Comparison of ENCODE assay signal across 8 cellular contexts in genomic region chr16:89315791-89316581, GRCh38.
DNase-seq lines count a peak whose midpoint lies in the region; ATAC-seq and TF ChIP-seq lines count a peak whose summit lies in the region.

No MANE protein-coding gene starts in this region.

- peak; percentile 72 to 86 for DNase-seq in activated naive CD4-positive, alpha-beta T cell treated with anti-CD3 and anti-CD28 coated beads, Interleukin-2, amount 50 U/mL, for 72 hours (ENCODE audit: low spot score in 2 of 2)
- DNase-seq in iris pigment epithelial cell (ENCODE audit: low read depth) (peak; percentile 90), DMS79 treated with DMSO at 0.1 percent for 48 hours (lab: John Stamatoyannopoulos, UW) (no peak), NCI-H2107 treated with DMSO at 0.1 percent for 48 hours (lab: John Stamatoyannopoulos, UW; ENCODE audit: unreplicated experiment) (no peak)
- DNase-seq in stimulated activated CD8-positive, alpha-beta memory T cell treated with anti-CD3 and anti-CD28 coated beads, Interleukin-2, amount 100 ng/mL, for 1 hour (ENCODE audit: low read depth in 2 of 2) = peak; percentile 49 to 50

- H3K9me3 Mint-ChIP-seq in activated naive CD4-positive, alpha-beta T cell treated with anti-CD3 and anti-CD28 coated beads, Interleukin-2, amount 50 U/mL, for 72 hours = no peaks in the 10 kb centered on the region

- H3K36me3 Mint-ChIP-seq in activated naive CD4-positive, alpha-beta T cell treated with anti-CD3 and anti-CD28 coated beads, Interleukin-2, amount 50 U/mL, for 72 hours = peaks cover 7 to 24% of the 10 kb centered on the region in 2 donors

- H3K27ac Mint-ChIP-seq in activated naive CD4-positive, alpha-beta T cell treated with anti-CD3 and anti-CD28 coated beads, Interleukin-2, amount 50 U/mL, for 72 hours = peak overlapping the region; percentile 94 to 97

- peak; percentile 59 for ATAC-seq in GM21786 (IDR thresholded peaks at IDR 0.05; ENCODE audit: unreplicated experiment)
- ATAC-seq in SK-N-SH treated with all-trans-retinoic acid at 6 μM for 48 hours = peak; percentile 65
- ATAC-seq in activated naive CD4-positive, alpha-beta T cell treated with anti-CD3 and anti-CD28 coated beads, Interleukin-2, amount 50 U/mL, for 72 hours = peak; percentile 89
- no peak for ATAC-seq in HG03175 (IDR thresholded peaks at IDR 0.05; ENCODE audit: unreplicated experiment)

TF ChIP-seq in SK-N-SH treated with all-trans-retinoic acid at 6 μM for 48 hours, 23 proteins besides CTCF, POLR2A, EP300 and RAD21:
- TF ChIP-seq OSR1 (CRISPR knock-in tag; IDR thresholded peaks at IDR 0.05) (no peak), RARB (CRISPR knock-in tag; IDR thresholded peaks at IDR 0.05) (no peak), ESRRG (CRISPR knock-in tag; IDR thresholded peaks at IDR 0.05) (no peak), TSHZ2 (CRISPR knock-in tag; IDR thresholded peaks at IDR 0.05) (no peak), CSDC2 (CRISPR knock-in tag; IDR thresholded peaks at IDR 0.05) (no peak), ARNTL (CRISPR knock-in tag; IDR thresholded peaks at IDR 0.05; ENCODE audit: borderline replicate concordance, low read depth) (no peak), CSRNP3 (CRISPR knock-in tag; IDR thresholded peaks at IDR 0.05) (no peak), ZFP30 (CRISPR knock-in tag; IDR thresholded peaks at IDR 0.05) (no peak), CREB5 (CRISPR knock-in tag; IDR thresholded peaks at IDR 0.05; ENCODE audit: low read depth) (no peak), PPARA (CRISPR knock-in tag; IDR thresholded peaks at IDR 0.05; ENCODE audit: borderline replicate concordance) (no peak), ZNF565 (CRISPR knock-in tag; conservative IDR thresholded peaks at IDR 0.05; ENCODE audit: low read depth) (no peak), TOX (CRISPR knock-in tag; IDR thresholded peaks at IDR 0.05; ENCODE audit: borderline replicate concordance) (no peak), GLIS3 (CRISPR knock-in tag; IDR thresholded peaks at IDR 0.05) (no peak), SNAI2 (CRISPR knock-in tag; IDR thresholded peaks at IDR 0.05) (no peak), PATZ1 (CRISPR knock-in tag; IDR thresholded peaks at IDR 0.05; ENCODE audit: borderline replicate concordance) (no peak), ZNF70 (CRISPR knock-in tag; IDR thresholded peaks at IDR 0.05) (no peak), POU6F1 (CRISPR knock-in tag; IDR thresholded peaks at IDR 0.05; ENCODE audit: borderline replicate concordance, low read depth) (no peak), ISL1 (CRISPR knock-in tag; IDR thresholded peaks at IDR 0.05) (no peak)

Comparison
In these comparisons a context has a peak if more than half of its experiments do, and no peak if none do; other contexts are left out.
1. DNase-seq: peak in activated naive CD4-positive, alpha-beta T cell treated with anti-CD3 and anti-CD28 coated beads, Interleukin-2, amount 50 U/mL, for 72 hours (2 of 2), iris pigment epithelial cell (single experiment) and stimulated activated CD8-positive, alpha-beta memory T cell treated with anti-CD3 and anti-CD28 coated beads, Interleukin-2, amount 100 ng/mL, for 1 hour (2 of 2); none in DMS79 treated with DMSO at 0.1 percent for 48 hours (single experiment) and NCI-H2107 treated with DMSO at 0.1 percent for 48 hours (single experiment).